ENCODE assay signal across 9 cellular contexts in genomic region chr16:24906199-24906808, GRCh38.
A peak's percentile ranks its signal among the peaks of the same experiment; 100 is the strongest.
DNase-seq lines count a peak whose midpoint lies in the region; ATAC-seq and TF ChIP-seq lines count a peak whose summit lies in the region.
"Had no signal": no experiment of that assay in that cellular context is flagged by ENCODE, and none has a peak within 500 bp of the region (broad histone marks: within the 10 kb centered on the region; RNA-seq: fewer than 3 reads in every experiment).

No MANE protein-coding gene starts in this region.

- POLR2A ChIA-PET in AG04450 (lab: Yijun Ruan, JAX), result interaction anchor here (1.0 kb wide), 1 partner anchor 145 kb away, joined by 6 read pairs; no protein-coding TSS in a partner anchor

- peak; percentile 46; the same call in 1 of the 2 replicates for TF ChIP-seq CTCF in AG04450 (IDR thresholded peaks at IDR 0.05; ENCODE audit: low read depth, low read length)
- peak; percentile 48 for TF ChIP-seq CTCF in GM12873 (IDR thresholded peaks at IDR 0.05; ENCODE audit: insufficient read depth, low read depth, low read length, missing control alignments)
- TF ChIP-seq CTCF in WERI-Rb-1 (IDR thresholded peaks at IDR 0.05; ENCODE audit: low read depth, low read length), result peak; percentile 15; the same call in 1 of the 2 replicates
- peak in 2 of 4 experiments; percentile 23 to 46 for TF ChIP-seq CTCF in prostate gland (IDR thresholded peaks at IDR 0.05)

- CTCF ChIA-PET in AG04450 (lab: Charles Lee), result interaction anchor here (0.6 to 3.5 kb wide), 42 partner anchors 8 to 1642 kb away, joined by 3 to 25 read pairs (median 4); partner anchors contain the start of gene ARHGAP17

- ATAC-seq in GM18505 (IDR thresholded peaks at IDR 0.05; ENCODE audit: unreplicated experiment), result no peak

- intact Hi-C loops in prostate gland (cut with DNase I), result no loop called here

- H3K27ac ChIP-seq in AG04450 (ENCODE audit: low read depth, low read length) (no peak overlapping the region), WERI-Rb-1 (no peak overlapping the region), prostate gland (no peak overlapping the region)

- H3K36me3 ChIP-seq in WERI-Rb-1, result no peaks in the 10 kb centered on the region
- H3K36me3 ChIP-seq in prostate gland, result no peaks in the 10 kb centered on the region

- H3K4me3 ChIP-seq in AG04450 (ENCODE audit: low read depth, low read length) (no peak overlapping the region), WERI-Rb-1 (ENCODE audit: low read depth, low read length) (no peak overlapping the region), prostate gland (no peak overlapping the region)

- DNase-seq in AG04450 (ENCODE audit: low read depth, low spot score) (no peak), WERI-Rb-1 (no peak), inferior parietal cortex (ENCODE audit: extremely low spot score) (peak; percentile 20), amygdala (lab: John Stamatoyannopoulos, UW) (no peak), prostate gland (ENCODE audit: low spot score) (no peak), GDM1 (lab: John Stamatoyannopoulos, UW) (no peak)
- DNase-seq: activated CD4-positive, CD25-positive, alpha-beta regulatory T cell had no signal

- TF ChIP-seq POLR2A in prostate gland (IDR thresholded peaks at IDR 0.05), result no peak
- no peak for TF ChIP-seq POLR2A in GM18505 (IDR thresholded peaks at IDR 0.05; ENCODE audit: borderline replicate concordance, extremely low read depth, insufficient read depth, insufficient read length)

- H3K9me3 ChIP-seq in AG04450 (ENCODE audit: control insufficient read depth, insufficient read depth, low read length), result no peaks in the 10 kb centered on the region; the same call in 1 of the 2 replicates
- no peaks in the 10 kb centered on the region for H3K9me3 ChIP-seq in WERI-Rb-1 (ENCODE audit: severe bottlenecking)
- H3K9me3 ChIP-seq in prostate gland, result no peaks in the 10 kb centered on the region

- no peaks in the 10 kb centered on the region for H3K27me3 ChIP-seq in AG04450 (ENCODE audit: control insufficient read depth, insufficient read depth, low read length)
- H3K27me3 ChIP-seq in WERI-Rb-1 (ENCODE audit: insufficient read depth, low read depth, severe bottlenecking), result no peaks in the 10 kb centered on the region
- no peaks in the 10 kb centered on the region for H3K27me3 ChIP-seq in prostate gland (replicated peaks; ENCODE audit: insufficient read depth)

- no peaks in the 10 kb centered on the region for H3K4me1 ChIP-seq in prostate gland (replicated peaks)

- 40% methylated on average over 14 of the region's 14 CpGs for WGBS in prostate gland
